ENCODE assay signal across 20 cellular contexts in the genomic region with DNA sequence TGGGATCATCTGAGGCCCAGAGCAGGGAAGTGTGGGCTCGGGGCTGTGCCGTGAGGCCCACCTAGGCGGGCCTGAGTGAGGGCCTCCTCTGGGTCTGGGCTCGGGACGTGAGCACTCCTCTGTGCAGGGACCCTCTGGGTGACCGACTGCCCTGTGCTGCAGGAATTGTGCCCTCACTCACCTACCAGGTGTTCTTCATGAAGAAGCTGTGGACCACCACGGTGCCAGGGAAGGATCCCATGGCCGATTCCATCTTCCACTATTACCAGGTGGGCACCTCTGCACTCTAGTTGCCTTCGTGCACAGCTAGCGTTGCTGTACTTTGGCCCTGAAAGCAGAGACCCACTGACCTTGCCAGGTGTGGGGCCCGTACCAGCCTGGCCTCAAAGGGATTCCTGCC.
"Had no signal": no experiment of that assay in that cellular context is flagged by ENCODE, and none has a peak within 500 bp of the region (broad histone marks: within the 10 kb centered on the region; RNA-seq: fewer than 3 reads in every experiment).

No MANE protein-coding gene starts in this region.

- DNase-seq: activated CD4-positive, alpha-beta T cell treated with anti-CD3 and anti-CD28 coated beads for 48 hours; activated CD4-positive, alpha-beta T cell treated with anti-CD3 and anti-CD28 coated beads, Interleukin-2, amount 50 U/mL, for 4 hours; activated CD4-positive, CD25-positive, alpha-beta regulatory T cell treated with anti-CD3 and anti-CD28 coated beads, Interleukin-2, amount 50 U/mL, for 72 hours; activated naive CD4-positive, alpha-beta T cell treated with Interleukin-2 at 50 U/mL for 16 hours; activated T-cell treated with anti-CD3 and anti-CD28 coated beads, Interleukin-2, amount 50 U/mL, for 72 hours; caudate nucleus; Karpas-422; NCI-H1105 treated with DMSO at 0.1 percent for 48 hours; NCI-H146; NCI-H187 treated with DMSO at 0.1 percent for 48 hours; NCI-H2081 treated with DMSO at 0.1 percent for 48 hours; NCI-H446; NCI-H524; SHP77; T-helper 17 cell; T-helper 9 cell had no signal

- H3K4me3 Mint-ChIP-seq: activated T-cell treated with anti-CD3 and anti-CD28 coated beads, Interleukin-2, amount 50 U/mL, for 72 hours; T-helper 17 cell; WTC11 had no signal

- H3K9me3 Mint-ChIP-seq: activated naive CD4-positive, alpha-beta T cell treated with anti-CD3 and anti-CD28 coated beads, Interleukin-2, amount 50 U/mL, for 72 hours; activated T-cell treated with anti-CD3 and anti-CD28 coated beads, Interleukin-2, amount 50 U/mL, for 72 hours; activated T-helper 2 cell treated with anti-CD3 and anti-CD28 coated beads, Interferon-gamma antibody, Interleukin-2, Interleukin-4, amounts not matched to agents 10 μg/mL and 5 μg/mL and 100 μg/mL, durations not matched to agents 14 hours and 24 hours and 36 hours; WTC11 had no signal

- H3K4me3 ChIP-seq: K562 had no signal

- ATAC-seq: activated naive CD4-positive, alpha-beta T cell treated with anti-CD3 and anti-CD28 coated beads, Interleukin-2, amount 50 U/mL, for 72 hours; activated T-cell treated with anti-CD3 and anti-CD28 coated beads, Interleukin-2, amount 50 U/mL, for 72 hours; K562; T-helper 17 cell; WTC11 had no signal

- H3K27me3 Mint-ChIP-seq: T-helper 17 cell had no signal

- H3K27ac Mint-ChIP-seq: activated naive CD4-positive, alpha-beta T cell treated with anti-CD3 and anti-CD28 coated beads, Interleukin-2, amount 50 U/mL, for 72 hours; activated T-cell treated with anti-CD3 and anti-CD28 coated beads, Interleukin-2, amount 50 U/mL, for 72 hours; activated T-helper 2 cell treated with anti-CD3 and anti-CD28 coated beads, Interferon-gamma antibody, Interleukin-2, Interleukin-4, amounts not matched to agents 10 μg/mL and 5 μg/mL and 100 μg/mL, durations not matched to agents 14 hours and 24 hours and 36 hours; T-helper 17 cell; WTC11 had no signal

- H3K36me3 Mint-ChIP-seq: activated naive CD4-positive, alpha-beta T cell treated with anti-CD3 and anti-CD28 coated beads, Interleukin-2, amount 50 U/mL, for 72 hours; WTC11 had no signal
